In genomic region chr10:33772370-33773331, GRCh38 we compare ENCODE assay signal across 10 cellular contexts.
DNase-seq lines count a peak whose midpoint lies in the region; ATAC-seq and TF ChIP-seq lines count a peak whose summit lies in the region.
"Had no signal": no experiment of that assay in that cellular context is flagged by ENCODE, and none has a peak within 500 bp of the region (broad histone marks: within the 10 kb centered on the region; RNA-seq: fewer than 3 reads in every experiment).

No MANE protein-coding gene starts in this region.

- in situ Hi-C loops in astrocyte of the spinal cord (cut with HindIII; ENCODE audit: low sequenced_read_pairs): no loop called here

- no peak overlapping the region for H3K4me3 Mint-ChIP-seq in activated naive CD4-positive, alpha-beta T cell treated with anti-CD3 and anti-CD28 coated beads for 36 hours
- no peak overlapping the region for H3K4me3 Mint-ChIP-seq in activated T-cell treated with anti-CD3 and anti-CD28 coated beads, Interleukin-2, amount 50 U/mL, for 24 hours
- H3K4me3 Mint-ChIP-seq: activated B cell treated with CpG ODN at 0.5 μM for 24 hours had no signal

- H3K36me3 Mint-ChIP-seq in activated naive CD4-positive, alpha-beta T cell treated with anti-CD3 and anti-CD28 coated beads for 36 hours (ENCODE audit: low read depth): no peaks in the 10 kb centered on the region
- H3K36me3 Mint-ChIP-seq in activated T-cell treated with anti-CD3 and anti-CD28 coated beads, Interleukin-2, amount 50 U/mL, for 24 hours (ENCODE audit: low read depth): no peaks in the 10 kb centered on the region

- H3K4me1 ChIP-seq in upper lobe of right lung: no peaks in the 10 kb centered on the region

- no peaks in the 10 kb centered on the region for H3K27me3 ChIP-seq in upper lobe of right lung

- H3K9me3 ChIP-seq in upper lobe of right lung: no peaks in the 10 kb centered on the region

- no peaks in the 10 kb centered on the region for H3K9me3 Mint-ChIP-seq in activated naive CD4-positive, alpha-beta T cell treated with anti-CD3 and anti-CD28 coated beads for 36 hours
- no peaks in the 10 kb centered on the region for H3K9me3 Mint-ChIP-seq in activated T-cell treated with anti-CD3 and anti-CD28 coated beads, Interleukin-2, amount 50 U/mL, for 24 hours

- H3K4me3 ChIP-seq in astrocyte of the spinal cord (ENCODE audit: low read depth, low read length) (no peak overlapping the region), upper lobe of right lung (no peak overlapping the region)

- intact Hi-C loops in activated naive CD4-positive, alpha-beta T cell treated with anti-CD3 and anti-CD28 coated beads for 36 hours (cut with micrococcal nuclease): no loop called here
- intact Hi-C loops in upper lobe of right lung (cut with DNase I): no loop called here
- intact Hi-C loops in left colon (cut with DNase I, micrococcal nuclease): no loop called here

- CTCF ChIA-PET in activated naive CD4-positive, alpha-beta T cell treated with anti-CD3 and anti-CD28 coated beads for 36 hours (lab: Charles Lee): no interaction called here

- ATAC-seq in upper lobe of right lung: peak; percentile 75
- no peak for ATAC-seq in left colon

- no peaks in the 10 kb centered on the region for H3K27me3 Mint-ChIP-seq in activated naive CD4-positive, alpha-beta T cell treated with anti-CD3 and anti-CD28 coated beads for 36 hours (ENCODE audit: low read depth)
- peaks cover 7% of the 10 kb centered on the region for H3K27me3 Mint-ChIP-seq in activated T-cell treated with anti-CD3 and anti-CD28 coated beads, Interleukin-2, amount 50 U/mL, for 24 hours
- H3K27me3 Mint-ChIP-seq: activated B cell treated with CpG ODN at 0.5 μM for 24 hours had no signal

- H3K27ac Mint-ChIP-seq in activated naive CD4-positive, alpha-beta T cell treated with anti-CD3 and anti-CD28 coated beads for 36 hours: no peak overlapping the region
- no peak overlapping the region for H3K27ac Mint-ChIP-seq in activated T-cell treated with anti-CD3 and anti-CD28 coated beads, Interleukin-2, amount 50 U/mL, for 24 hours
- H3K27ac Mint-ChIP-seq: activated B cell treated with CpG ODN at 0.5 μM for 24 hours had no signal

- H3K4me1 Mint-ChIP-seq in activated naive CD4-positive, alpha-beta T cell treated with anti-CD3 and anti-CD28 coated beads for 36 hours (ENCODE audit: low read depth): peaks cover 5% of the 10 kb centered on the region
- peaks cover 7% of the 10 kb centered on the region for H3K4me1 Mint-ChIP-seq in activated T-cell treated with anti-CD3 and anti-CD28 coated beads, Interleukin-2, amount 50 U/mL, for 24 hours (ENCODE audit: low read depth)

- peak; percentile 6 for DNase-seq in activated naive CD4-positive, alpha-beta T cell treated with anti-CD3 and anti-CD28 coated beads for 36 hours
- no peak for DNase-seq in activated naive CD4-positive, alpha-beta T cell treated with Interleukin-2 at 50 U/mL for 16 hours
- DNase-seq in astrocyte of the spinal cord (ENCODE audit: low read depth, low spot score): peak; percentile 18
- DNase-seq in iris pigment epithelial cell (ENCODE audit: low read depth): peak; percentile 7
- DNase-seq in upper lobe of right lung: no peak
- DNase-seq in left colon: no peak
- no peak for DNase-seq in activated T-cell treated with anti-CD3 and anti-CD28 coated beads, Interleukin-2, amount 50 U/mL, for 24 hours
- no peak for DNase-seq in AG20443 (ENCODE audit: low spot score)
- DNase-seq: activated B cell treated with CpG ODN at 0.5 μM for 24 hours, NCI-H1048 had no signal

- H3K27ac ChIP-seq in upper lobe of right lung: peak overlapping the region; percentile 51

- TF ChIP-seq CTCF in astrocyte of the spinal cord (IDR thresholded peaks at IDR 0.05; ENCODE audit: low read depth, low read length): no peak
- no peak for TF ChIP-seq CTCF in upper lobe of right lung (IDR thresholded peaks at IDR 0.05)

- H3K36me3 ChIP-seq in upper lobe of right lung: no peaks in the 10 kb centered on the region

Comparison
In these comparisons a context has a peak if more than half of its experiments do, and no peak if none do; other contexts are left out.
1. DNase-seq: peak in activated naive CD4-positive, alpha-beta T cell treated with anti-CD3 and anti-CD28 coated beads for 36 hours (single experiment), astrocyte of the spinal cord (single experiment) and iris pigment epithelial cell (single experiment); none in activated naive CD4-positive, alpha-beta T cell treated with Interleukin-2 at 50 U/mL for 16 hours (single experiment), upper lobe of right lung (single experiment), left colon (0 of 2), activated T-cell treated with anti-CD3 and anti-CD28 coated beads, Interleukin-2, amount 50 U/mL, for 24 hours (single experiment) and AG20443 (single experiment).